Comparison of ENCODE assay signal across 10 cellular contexts in the genomic region with DNA sequence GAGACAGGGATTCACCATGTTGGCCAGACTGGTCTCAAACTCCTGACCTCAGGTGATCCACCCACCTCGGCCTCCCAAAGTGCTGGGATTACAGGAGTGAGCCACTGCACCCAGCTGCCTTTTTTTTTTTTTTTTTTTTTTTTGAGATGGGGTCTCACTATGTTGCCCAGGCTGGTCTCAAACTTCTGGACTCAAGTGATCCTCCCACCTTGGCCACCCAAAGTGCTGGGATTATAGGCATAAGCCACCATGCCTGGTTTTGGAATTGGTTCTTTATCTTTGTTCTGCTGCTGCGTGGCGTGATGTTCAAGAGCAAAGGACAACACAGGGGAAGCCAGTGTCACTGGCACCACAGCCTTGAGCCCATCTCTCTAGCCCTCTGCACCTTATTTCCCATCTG. TPM values are rescaled to one million over a fixed set of nuclear protein-coding genes. Genes with fewer than 3 reads are reported as not detected.
DNase-seq lines count a peak whose midpoint lies in the region; ATAC-seq, FAIRE-seq and TF ChIP-seq lines count a peak whose summit lies in the region.
"Not testable (repeated sequence)": the region's sequence is repeated elsewhere in the genome, so short reads cannot be mapped to it uniquely, and the experiment has no call there.
"Had no signal": no experiment of that assay in that cellular context is flagged by ENCODE, and none has a peak within 500 bp of the region (broad histone marks: within the 10 kb centered on the region; RNA-seq: fewer than 3 reads in every experiment).

No MANE protein-coding gene starts in this region.

- ATAC-seq in WTC11, K562, HepG2: not testable (repeated sequence)

- not testable (repeated sequence) for H3K4me3 ChIP-seq in BLaER1 treated with 17β-estradiol and CSF1 and Interleukin-3, amounts not matched to agents 10 nM and 100 nM; HEK293 (ENCODE audit: low read depth, low read length); K562; HepG2 (replicated peaks in 1 of 3; ENCODE audit: insufficient read depth in 1 of 3, low read depth in 2 of 3, low read length in 3 of 3)

- not testable (repeated sequence) for H2AFZ ChIP-seq in K562 (ENCODE audit: low read depth, low read length); HepG2 (ENCODE audit: low read length)

- H3K9me1 ChIP-seq in K562 (ENCODE audit: control insufficient read depth, insufficient read depth, low read length): not testable (repeated sequence)

- not testable (repeated sequence) for TF ChIP-seq POLR2A in K562 (conservative IDR thresholded peaks at IDR 0.05); HepG2 (IDR thresholded peaks at IDR 0.05; ENCODE audit: insufficient read depth in 1 of 2, low read depth in 2 of 2, low read length in 2 of 2)

- H3K36me3 ChIP-seq in BLaER1 treated with 17β-estradiol and CSF1 and Interleukin-3, amounts not matched to agents 10 nM and 100 nM: peaks cover 8 to 38% (median 27%) of the 10 kb centered on the region in 11 experiments; a peak in 21 of 22 replicates
- not testable (repeated sequence) for H3K36me3 ChIP-seq in HEK293 (ENCODE audit: control insufficient read depth in 2 of 2, insufficient read depth in 1 of 2, low read length in 2 of 2)
- H3K36me3 ChIP-seq in K562 (ENCODE audit: control insufficient read depth, insufficient read depth, low read length) (peaks cover 36% of the 10 kb centered on the region; the same call in 2 of the 3 replicates), HepG2 (replicated peaks in 1 of 2; ENCODE audit: control insufficient read depth in 1 of 2, insufficient read depth in 2 of 2, low read length in 2 of 2) (peaks cover 11 to 22% of the 10 kb centered on the region in 2 experiments; a peak in 4 of 5 replicates)

- 0 out of 22 replicates have a peak overlapping the region, but pooled peaks of 1 of the 11 experiments have one; percentile 78 for H3K27ac ChIP-seq in BLaER1 treated with 17β-estradiol and CSF1 and Interleukin-3, amounts not matched to agents 10 nM and 100 nM
- H3K27ac ChIP-seq in HEK293 (ENCODE audit: extremely low read depth, low read depth, low read length); K562 (ENCODE audit: extremely low read depth, low read depth, low read length); HepG2 (ENCODE audit: extremely low read length, insufficient read depth, low read length): not testable (repeated sequence)

- in situ Hi-C loops in K562 (cut with MboI): loop anchor here (10.0 kb wide), 1 partner anchor 329 kb away; a partner anchor contains a TSS
- in situ Hi-C loops in HepG2 (cut with HindIII; ENCODE audit: extremely low pct_ligation_motif_present, low pct_unique_long_range_greater_than_20kb): loop anchor here (10.0 kb wide), 1 partner anchor 339 kb away; a partner anchor contains a TSS

- peaks cover 34 to 45% (median 40%) of the 10 kb centered on the region in 11 experiments for H3K9me3 ChIP-seq in BLaER1 treated with 17β-estradiol and CSF1 and Interleukin-3, amounts not matched to agents 10 nM and 100 nM (replicated peaks in 1 of 11)
- H3K9me3 ChIP-seq in HEK293 (ENCODE audit: control insufficient read depth, insufficient read depth, low read depth, low read length); K562 (replicated peaks; ENCODE audit: control insufficient read depth, insufficient read depth, low read depth, low read length); HepG2 (ENCODE audit: low read length): not testable (repeated sequence)

- peak overlapping the region in 6 of 11 experiments; percentile 82 to 92 (median 86); a peak in 8 of 22 replicates for H3K4me2 ChIP-seq in BLaER1 treated with 17β-estradiol and CSF1 and Interleukin-3, amounts not matched to agents 10 nM and 100 nM
- not testable (repeated sequence) for H3K4me2 ChIP-seq in K562 (ENCODE audit: insufficient read depth, low read length); HepG2 (ENCODE audit: low read depth, low read length)

- peaks cover 23% of the 10 kb centered on the region for H3K4me1 Mint-ChIP-seq in WTC11

- not testable (repeated sequence) for H3K27me3 ChIP-seq in BLaER1 treated with 17β-estradiol and CSF1 and Interleukin-3, amounts not matched to agents 10 nM and 100 nM; K562 (ENCODE audit: control insufficient read depth in 2 of 2, insufficient read depth in 2 of 2, low read length in 2 of 2); HepG2 (ENCODE audit: control insufficient read depth in 1 of 2, insufficient read depth in 2 of 2, low read length in 2 of 2)

- 89% methylated on average over 3 of the region's 3 CpGs for WGBS in K562 (ENCODE audit: insufficient coverage, low coverage, missing lambda C conversion rate)
- WGBS in HepG2 (ENCODE audit: low lambda C conversion rate): 100% methylated on average over 3 of the region's 3 CpGs

- peaks cover 24% of the 10 kb centered on the region for H3K79me2 ChIP-seq in K562 (ENCODE audit: control insufficient read depth, insufficient read depth, low read length)
- H3K79me2 ChIP-seq in HepG2 (ENCODE audit: insufficient read depth, low read length): peaks cover 18% of the 10 kb centered on the region

- not testable (repeated sequence) for TF ChIP-seq RAD21 in K562 (CRISPR knock-in tag; conservative IDR thresholded peaks at IDR 0.05 in 1 of 2, IDR thresholded peaks at IDR 0.05 in 1 of 2); HepG2 (CRISPR knock-in tag; IDR thresholded peaks at IDR 0.05)

- not testable (repeated sequence) for H4K20me1 ChIP-seq in BLaER1 treated with 17β-estradiol and CSF1 and Interleukin-3, amounts not matched to agents 10 nM and 100 nM; K562 (replicated peaks; ENCODE audit: control insufficient read depth, insufficient read depth, low read length)
- H4K20me1 ChIP-seq in HepG2 (ENCODE audit: insufficient read depth, low read length): peaks cover 21% of the 10 kb centered on the region

- not testable (repeated sequence) for BruUV-seq in K562 (replicated peaks; lab: Mats Ljungman, UMichigan); HepG2 (replicated peaks; lab: Mats Ljungman, UMichigan)

- not testable (repeated sequence) for FAIRE-seq in K562 (lab: Jason Lieb, UNC); HepG2 (lab: Jason Lieb, UNC)

- H3K9me3 Mint-ChIP-seq in WTC11: peaks cover 12% of the 10 kb centered on the region

- TF ChIP-seq EP300 in K562 (IDR thresholded peaks at IDR 0.05; ENCODE audit: low read length); HepG2 (IDR thresholded peaks at IDR 0.05; ENCODE audit: low read depth in 2 of 2, low read length in 2 of 2); HepG2 (CRISPR knock-in tag; IDR thresholded peaks at IDR 0.05; ENCODE audit: borderline replicate concordance): not testable (repeated sequence)

- not testable (repeated sequence) for TF ChIP-seq CTCF in HEK293 (tag by site-specific recombination; IDR thresholded peaks at IDR 0.05); WTC11 (IDR thresholded peaks at IDR 0.05); K562 (IDR thresholded peaks at IDR 0.05 in 2 of 3, conservative IDR thresholded peaks at IDR 0.05 in 1 of 3; ENCODE audit: insufficient read depth in 2 of 3, low read depth in 1 of 3, low read length in 3 of 3); HepG2 (CRISPR knock-in tag; IDR thresholded peaks at IDR 0.05)

- not testable (repeated sequence) for H3K27me3 Mint-ChIP-seq in WTC11 (ENCODE audit: low read depth)

- peaks cover 30% of the 10 kb centered on the region for H3K36me3 Mint-ChIP-seq in WTC11

- intact Hi-C loops in K562 (cut with micrococcal nuclease): loop anchor here (5.0 kb wide), 1 partner anchor 33 kb away; a partner anchor contains a TSS
- intact Hi-C loops in HepG2 (cut with micrococcal nuclease; ENCODE audit: unreplicated experiment): not testable (repeated sequence)
- intact Hi-C loops in posterior vena cava (cut with DNase I): loop anchor here (5.0 kb wide), 2 partner anchors 322 to 327 kb away; a partner anchor contains a TSS

- not testable (repeated sequence) for H3K27ac Mint-ChIP-seq in WTC11

- H3K4me1 ChIP-seq in BLaER1 treated with 17β-estradiol and CSF1 and Interleukin-3, amounts not matched to agents 10 nM and 100 nM: peaks cover 11 to 67% (median 46%) of the 10 kb centered on the region in 10 experiments
- not testable (repeated sequence) for H3K4me1 ChIP-seq in HEK293 (ENCODE audit: control insufficient read depth, insufficient read depth, low read length)
- H3K4me1 ChIP-seq in K562 (replicated peaks in 1 of 2; ENCODE audit: control insufficient read depth in 2 of 2, insufficient read depth in 2 of 2, low read length in 2 of 2): peaks cover 19 to 40% of the 10 kb centered on the region in 2 experiments
- peaks cover 20% of the 10 kb centered on the region for H3K4me1 ChIP-seq in HepG2 (ENCODE audit: insufficient read depth, low read length)

- CTCF ChIA-PET in HEK293 (lab: Yijun Ruan, JAX): interaction anchor here (0.6 to 0.7 kb wide), 2 partner anchors 30 to 792 kb away, joined by 3 to 5 read pairs; no protein-coding TSS in a partner anchor
- CTCF ChIA-PET in WTC11 (lab: Charles Lee): interaction anchor here (1.1 to 1.7 kb wide), 3 partner anchors 14 to 54 kb away, joined by 3 to 6 read pairs (median 3); no protein-coding TSS in a partner anchor
- CTCF ChIA-PET in K562 (lab: Yijun Ruan, JAX; ENCODE audit: low intra/inter-chr PET ratio); HepG2 (lab: Yijun Ruan, JAX; ENCODE audit: low intra/inter-chr PET ratio, low total read pairs): not testable (repeated sequence)

- POLR2A ChIA-PET in HEK293 (lab: Yijun Ruan, JAX); HepG2 (lab: Yijun Ruan, JAX): not testable (repeated sequence)
- POLR2A ChIA-PET in WTC11 (lab: Charles Lee): interaction anchor here (0.6 kb wide), 3 partner anchors 50 to 216 kb away, joined by 4 to 10 read pairs (median 4); no protein-coding TSS in a partner anchor
- POLR2A ChIA-PET in K562 (lab: Yijun Ruan, JAX): interaction anchor here (1.4 kb wide), 1 partner anchor 34 kb away, joined by 4 read pairs; no protein-coding TSS in a partner anchor

- not testable (repeated sequence) for DNase-seq in WTC11 (ENCODE audit: low spot score); K562 (ENCODE audit: extremely low read depth in 1 of 4, low spot score in 3 of 4); HepG2 (ENCODE audit: low spot score)
- peak; percentile 10 for DNase-seq in posterior vena cava (ENCODE audit: low spot score)

- H3K4me3 Mint-ChIP-seq in WTC11: not testable (repeated sequence)

- H3K9ac ChIP-seq in BLaER1 treated with 17β-estradiol and CSF1 and Interleukin-3, amounts not matched to agents 10 nM and 100 nM; K562 (ENCODE audit: insufficient read depth in 1 of 2, low read depth in 2 of 2, low read length in 2 of 2); HepG2 (ENCODE audit: insufficient read depth, low read depth, low read length): not testable (repeated sequence)

RNA-seq across cellular contexts. Expression of a gene that starts 16.7 kb away (rescaled TPM):
- 138 to 187 TPM (median 182 TPM) in 3 replicates for total RNA-seq in WTC11 (2021)
- 45.6 and 86.1 TPM in 2 replicates for total RNA-seq in K562 (2011; cell fraction: chromatin; rRNA removed; ENCODE audit: low replicate concordance)
- 57.9 and 68.0 TPM in 2 replicates for total RNA-seq in K562 (2011; cell fraction: nucleolus; rRNA removed)
- 66.3 and 114 TPM in 2 replicates for total RNA-seq in K562 (2011; cell fraction: nucleoplasm; rRNA removed)
- 112 and 115 TPM in 2 replicates for total RNA-seq in K562 (2014; rRNA removed)
- total RNA-seq in K562 (2014; rRNA removed; fragmentation: Illumina TruSeq; extraction: Trizol): 37.3 and 39.2 TPM in 2 replicates
- total RNA-seq in K562 (2015; rRNA removed; fragmentation: Illumina TruSeq; extraction: Trizol): 72.8 and 76.7 TPM in 2 replicates
- 80.7 and 86.5 TPM in 2 replicates for total RNA-seq in K562 (2021)
- 38.9 and 73.1 TPM in 2 replicates for polyA plus RNA-seq in K562 (2011; rRNA removed)
- polyA plus RNA-seq in K562 (2011; cell fraction: cytosol; rRNA removed): 79.6 and 90.5 TPM in 2 replicates
- polyA plus RNA-seq in K562 (2011; cell fraction: nucleus; rRNA removed): 56.0 and 57.6 TPM in 2 replicates
- polyA plus RNA-seq in K562 (2012): 120 and 164 TPM in 2 replicates
- 64.1 and 72.4 TPM in 2 replicates for polyA plus RNA-seq in K562 (2014; fragmentation: Illumina TruSeq; extraction: Trizol)
- 10 to 100 TPM in 1 of 2 experiments, 1 to 10 TPM in 1; 7.7 to 10.8 TPM for polyA plus RNA-seq in K562 (2014; fragmentation: Nextera tagmentation; extraction: Ambion mirVana)
- 64.3 and 68.8 TPM in 2 replicates for polyA plus RNA-seq in K562 (2014; rRNA removed)
- 37.4 and 44.7 TPM in 2 replicates for polyA minus RNA-seq in K562 (2011; rRNA and poly(A)+ RNA removed)
- polyA minus RNA-seq in K562 (2011; cell fraction: cytosol; rRNA and poly(A)+ RNA removed): 56.5 and 107 TPM in 2 replicates
- 12.7 and 19.0 TPM in 2 replicates for polyA minus RNA-seq in K562 (2011; cell fraction: nucleus; rRNA and poly(A)+ RNA removed)
- total RNA-seq in HepG2 (2016; rRNA removed; fragmentation: Illumina TruSeq; extraction: Trizol): 218 and 244 TPM in 2 replicates
- 87.1 and 92.9 TPM in 2 replicates for total RNA-seq in HepG2 (2016; cell fraction: cytosol; rRNA removed; fragmentation: Illumina TruSeq; extraction: Trizol; ENCODE audit: low read depth)
- total RNA-seq in HepG2 (2016; cell fraction: insoluble cytoplasmic fraction; rRNA removed; fragmentation: Illumina TruSeq; extraction: Trizol): 223 and 253 TPM in 2 replicates
- total RNA-seq in HepG2 (2016; cell fraction: membrane; rRNA removed; fragmentation: Illumina TruSeq; extraction: Trizol): 152 and 159 TPM in 2 replicates
- 99.3 and 115 TPM in 2 replicates for total RNA-seq in HepG2 (2016; cell fraction: nucleus; rRNA removed; fragmentation: Illumina TruSeq; extraction: Trizol)
- 130 and 137 TPM in 2 replicates for polyA plus RNA-seq in HepG2 (2011; rRNA removed)
- polyA plus RNA-seq in HepG2 (2011; cell fraction: cytosol; rRNA removed): 103 and 170 TPM in 2 replicates
- 80.0 and 88.2 TPM in 2 replicates for polyA plus RNA-seq in HepG2 (2011; cell fraction: nucleus; rRNA removed)
- 123 and 130 TPM in 2 replicates for polyA plus RNA-seq in HepG2 (2012)
- 105 and 118 TPM in 2 replicates for polyA plus RNA-seq in HepG2 (2016; cell fraction: cytosol; fragmentation: Illumina TruSeq; extraction: Trizol; ENCODE audit: low read depth)
- polyA plus RNA-seq in HepG2 (2016; cell fraction: insoluble cytoplasmic fraction; fragmentation: Illumina TruSeq; extraction: Trizol; ENCODE audit: low read depth): 245 and 255 TPM in 2 replicates
- 133 and 135 TPM in 2 replicates for polyA plus RNA-seq in HepG2 (2016; cell fraction: membrane; fragmentation: Illumina TruSeq; extraction: Trizol; ENCODE audit: low read depth)
- 215 and 218 TPM in 2 replicates for polyA plus RNA-seq in HepG2 (2016; cell fraction: nucleus; fragmentation: Illumina TruSeq; extraction: Trizol; ENCODE audit: insufficient read depth, low read depth)
- polyA minus RNA-seq in HepG2 (2011; rRNA and poly(A)+ RNA removed; ENCODE audit: low replicate concordance): 1.2 and 248 TPM in 2 replicates
- 160 and 171 TPM in 2 replicates for polyA minus RNA-seq in HepG2 (2011; cell fraction: cytosol; rRNA and poly(A)+ RNA removed)
- 30.1 and 34.9 TPM in 2 replicates for polyA minus RNA-seq in HepG2 (2011; cell fraction: nucleus; rRNA and poly(A)+ RNA removed)
- total RNA-seq in posterior vena cava: 1 to 10 TPM; 1.7 to 7.4 TPM

RNA-seq across cellular contexts. Expression of a gene that starts 32.6 kb away (rescaled TPM):
- 2.3 to 2.4 TPM (median 2.3 TPM) in 3 replicates for total RNA-seq in WTC11 (2021)
- total RNA-seq in K562 (2011; cell fraction: chromatin; rRNA removed; ENCODE audit: low replicate concordance): 97.4 and 224 TPM in 2 replicates
- 129 and 166 TPM in 2 replicates for total RNA-seq in K562 (2011; cell fraction: nucleolus; rRNA removed)
- total RNA-seq in K562 (2011; cell fraction: nucleoplasm; rRNA removed): 142 and 171 TPM in 2 replicates
- total RNA-seq in K562 (2014; rRNA removed): 75.4 and 91.8 TPM in 2 replicates
- 80.6 and 85.0 TPM in 2 replicates for total RNA-seq in K562 (2014; rRNA removed; fragmentation: Illumina TruSeq; extraction: Trizol)
- total RNA-seq in K562 (2015; rRNA removed; fragmentation: Illumina TruSeq; extraction: Trizol): 110 and 114 TPM in 2 replicates
- total RNA-seq in K562 (2021): 202 and 225 TPM in 2 replicates
- polyA plus RNA-seq in K562 (2011; rRNA removed): 56.7 and 114 TPM in 2 replicates
- polyA plus RNA-seq in K562 (2011; cell fraction: cytosol; rRNA removed): 56.3 and 107 TPM in 2 replicates
- 80.5 and 114 TPM in 2 replicates for polyA plus RNA-seq in K562 (2011; cell fraction: nucleus; rRNA removed)
- 152 and 220 TPM in 2 replicates for polyA plus RNA-seq in K562 (2012)
- polyA plus RNA-seq in K562 (2014; fragmentation: Illumina TruSeq; extraction: Trizol): 174 and 221 TPM in 2 replicates
- 10 to 100 TPM; 24.3 to 34.3 TPM for polyA plus RNA-seq in K562 (2014; fragmentation: Nextera tagmentation; extraction: Ambion mirVana)
- polyA plus RNA-seq in K562 (2014; rRNA removed): 74.2 and 79.4 TPM in 2 replicates
- 64.6 and 73.0 TPM in 2 replicates for polyA minus RNA-seq in K562 (2011; rRNA and poly(A)+ RNA removed)
- polyA minus RNA-seq in K562 (2011; cell fraction: cytosol; rRNA and poly(A)+ RNA removed): 66.4 and 80.3 TPM in 2 replicates
- 15.9 and 30.7 TPM in 2 replicates for polyA minus RNA-seq in K562 (2011; cell fraction: nucleus; rRNA and poly(A)+ RNA removed)
- total RNA-seq in HepG2 (2016; rRNA removed; fragmentation: Illumina TruSeq; extraction: Trizol): 0.22 and 0.38 TPM in 2 replicates
- 0.10 TPM in 1 of 2 replicates, not detected in the other for total RNA-seq in HepG2 (2016; cell fraction: cytosol; rRNA removed; fragmentation: Illumina TruSeq; extraction: Trizol; ENCODE audit: low read depth)
- 0.10 and 0.35 TPM in 2 replicates for total RNA-seq in HepG2 (2016; cell fraction: insoluble cytoplasmic fraction; rRNA removed; fragmentation: Illumina TruSeq; extraction: Trizol)
- total RNA-seq in HepG2 (2016; cell fraction: membrane; rRNA removed; fragmentation: Illumina TruSeq; extraction: Trizol): 0.06 TPM in 1 of 2 replicates, not detected in the other
- total RNA-seq in HepG2 (2016; cell fraction: nucleus; rRNA removed; fragmentation: Illumina TruSeq; extraction: Trizol): 0.28 and 0.34 TPM in 2 replicates
- 1.6 and 3.8 TPM in 2 replicates for polyA plus RNA-seq in HepG2 (2011; rRNA removed)
- 0.94 and 1.1 TPM in 2 replicates for polyA plus RNA-seq in HepG2 (2011; cell fraction: cytosol; rRNA removed)
- 1.1 and 2.5 TPM in 2 replicates for polyA plus RNA-seq in HepG2 (2011; cell fraction: nucleus; rRNA removed)
- polyA plus RNA-seq in HepG2 (2012): 2.4 and 2.5 TPM in 2 replicates
- polyA plus RNA-seq in HepG2 (2016; cell fraction: cytosol; fragmentation: Illumina TruSeq; extraction: Trizol; ENCODE audit: low read depth): 0.07 and 0.09 TPM in 2 replicates
- 0.25 and 0.39 TPM in 2 replicates for polyA plus RNA-seq in HepG2 (2016; cell fraction: insoluble cytoplasmic fraction; fragmentation: Illumina TruSeq; extraction: Trizol; ENCODE audit: low read depth)
- 0.13 and 0.23 TPM in 2 replicates for polyA plus RNA-seq in HepG2 (2016; cell fraction: membrane; fragmentation: Illumina TruSeq; extraction: Trizol; ENCODE audit: low read depth)
- polyA plus RNA-seq in HepG2 (2016; cell fraction: nucleus; fragmentation: Illumina TruSeq; extraction: Trizol; ENCODE audit: insufficient read depth, low read depth): 0.44 and 1.1 TPM in 2 replicates
- polyA minus RNA-seq in HepG2 (2011; rRNA and poly(A)+ RNA removed; ENCODE audit: low replicate concordance): 1.7 and 5.3 TPM in 2 replicates
- 0.79 and 1.7 TPM in 2 replicates for polyA minus RNA-seq in HepG2 (2011; cell fraction: cytosol; rRNA and poly(A)+ RNA removed)
- 0.52 and 1.4 TPM in 2 replicates for polyA minus RNA-seq in HepG2 (2011; cell fraction: nucleus; rRNA and poly(A)+ RNA removed)
- total RNA-seq in posterior vena cava: 1 to 10 TPM; 2.2 to 3.7 TPM
- total RNA-seq: Caco-2 had no signal

RNA-seq across cellular contexts. Expression of a gene that starts 50.1 kb away (rescaled TPM):
- total RNA-seq in WTC11 (2021) (0.09 to 0.14 TPM (median 0.11 TPM) in 3 replicates), K562 (2014; rRNA removed) (not detected in 2 replicates), K562 (2014; rRNA removed; fragmentation: Illumina TruSeq; extraction: Trizol) (not detected in 2 replicates), K562 (2015; rRNA removed; fragmentation: Illumina TruSeq; extraction: Trizol) (not detected in 2 replicates), K562 (2021) (0.09 TPM in 1 of 2 replicates, not detected in the other), HepG2 (2016; rRNA removed; fragmentation: Illumina TruSeq; extraction: Trizol) (not detected in 2 replicates), posterior vena cava (1 to 10 TPM; 1.1 to 2.5 TPM)
- not detected in 2 replicates for total RNA-seq in K562 (2011; cell fraction: chromatin; rRNA removed; ENCODE audit: low replicate concordance)
- not detected in 2 replicates for total RNA-seq in K562 (2011; cell fraction: nucleolus; rRNA removed)
- not detected in 2 replicates for total RNA-seq in K562 (2011; cell fraction: nucleoplasm; rRNA removed)
- polyA plus RNA-seq in K562 (2011; rRNA removed) (not detected in 2 replicates), K562 (2014; fragmentation: Illumina TruSeq; extraction: Trizol) (not detected in 2 replicates), K562 (2014; fragmentation: Nextera tagmentation; extraction: Ambion mirVana) (not detected), K562 (2014; rRNA removed) (not detected in 2 replicates), HepG2 (2011; rRNA removed) (not detected in 2 replicates)
- not detected in 2 replicates for polyA plus RNA-seq in K562 (2011; cell fraction: cytosol; rRNA removed)
- not detected in 2 replicates for polyA plus RNA-seq in K562 (2011; cell fraction: nucleus; rRNA removed)
- polyA plus RNA-seq in K562 (2012): not detected in 2 replicates
- not detected in 2 replicates for polyA minus RNA-seq in K562 (2011; rRNA and poly(A)+ RNA removed)
- polyA minus RNA-seq in K562 (2011; cell fraction: cytosol; rRNA and poly(A)+ RNA removed): not detected in 2 replicates
- polyA minus RNA-seq in K562 (2011; cell fraction: nucleus; rRNA and poly(A)+ RNA removed): not detected in 2 replicates
- total RNA-seq in HepG2 (2016; cell fraction: cytosol; rRNA removed; fragmentation: Illumina TruSeq; extraction: Trizol; ENCODE audit: low read depth): not detected in 2 replicates
- not detected in 2 replicates for total RNA-seq in HepG2 (2016; cell fraction: insoluble cytoplasmic fraction; rRNA removed; fragmentation: Illumina TruSeq; extraction: Trizol)
- total RNA-seq in HepG2 (2016; cell fraction: membrane; rRNA removed; fragmentation: Illumina TruSeq; extraction: Trizol): not detected in 2 replicates
- total RNA-seq in HepG2 (2016; cell fraction: nucleus; rRNA removed; fragmentation: Illumina TruSeq; extraction: Trizol): not detected in 2 replicates
- not detected in 2 replicates for polyA plus RNA-seq in HepG2 (2011; cell fraction: cytosol; rRNA removed)
- not detected in 2 replicates for polyA plus RNA-seq in HepG2 (2011; cell fraction: nucleus; rRNA removed)
- not detected in 2 replicates for polyA plus RNA-seq in HepG2 (2012)
- polyA plus RNA-seq in HepG2 (2016; cell fraction: cytosol; fragmentation: Illumina TruSeq; extraction: Trizol; ENCODE audit: low read depth): not detected in 2 replicates
- not detected in 2 replicates for polyA plus RNA-seq in HepG2 (2016; cell fraction: insoluble cytoplasmic fraction; fragmentation: Illumina TruSeq; extraction: Trizol; ENCODE audit: low read depth)
- polyA plus RNA-seq in HepG2 (2016; cell fraction: membrane; fragmentation: Illumina TruSeq; extraction: Trizol; ENCODE audit: low read depth): not detected in 2 replicates
- polyA plus RNA-seq in HepG2 (2016; cell fraction: nucleus; fragmentation: Illumina TruSeq; extraction: Trizol; ENCODE audit: insufficient read depth, low read depth): not detected in 2 replicates
- not detected in 2 replicates for polyA minus RNA-seq in HepG2 (2011; rRNA and poly(A)+ RNA removed; ENCODE audit: low replicate concordance)
- polyA minus RNA-seq in HepG2 (2011; cell fraction: cytosol; rRNA and poly(A)+ RNA removed): not detected in 2 replicates
- polyA minus RNA-seq in HepG2 (2011; cell fraction: nucleus; rRNA and poly(A)+ RNA removed): not detected in 2 replicates
- total RNA-seq: Caco-2, GM23338, H9 had no signal
- polyA plus RNA-seq: A549 had no signal

Comparison
In these comparisons a context has a peak if more than half of its experiments do, and no peak if none do; other contexts are left out.
1. RNA of a gene that starts 16.7 kb away (total RNA-seq): 87.1 to 253 TPM in HepG2, 138 to 187 TPM in WTC11 and 37.3 to 115 TPM in K562; 1.7 to 7.4 TPM in posterior vena cava; every median in the first group is over 4 times any median in the second.
2. RNA of a gene that starts 32.6 kb away (total RNA-seq): 75.4 to 225 TPM in K562; 2.2 to 3.7 TPM in posterior vena cava, 2.3 to 2.4 TPM in WTC11 and 0.06 to 0.38 TPM in HepG2; every median in the first group is over 10 times any median in the second.